9 cellular contexts compared by ENCODE assay signal in the genomic region with DNA sequence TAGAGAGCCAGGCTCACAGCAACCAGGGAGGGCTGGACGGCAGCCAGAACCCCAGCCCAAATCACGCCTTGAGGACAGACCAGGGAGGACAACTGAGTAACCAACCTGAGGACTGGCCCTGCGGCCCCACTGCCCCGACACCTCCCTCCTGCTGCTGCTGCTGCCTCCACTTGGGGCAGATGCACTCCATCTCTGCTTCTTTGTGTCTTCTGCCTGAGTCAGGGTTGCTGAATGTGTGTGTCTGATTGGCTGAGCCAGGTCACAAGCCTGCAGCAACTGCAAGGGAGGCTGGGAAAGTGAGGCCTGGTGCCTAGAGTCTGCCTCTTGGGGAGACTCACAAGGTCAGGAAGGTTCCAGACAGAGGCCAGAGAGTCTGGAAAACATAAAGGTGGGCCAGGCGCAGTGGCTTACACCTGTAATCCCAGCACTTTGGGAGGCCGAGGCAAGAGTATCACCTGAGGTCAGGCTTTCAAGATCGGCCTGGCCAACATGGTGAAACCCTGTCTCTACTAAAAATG.
A peak's percentile ranks its signal among the peaks of the same experiment; 100 is the strongest.
DNase-seq lines count a peak whose midpoint lies in the region; ATAC-seq and TF ChIP-seq lines count a peak whose summit lies in the region.
"Had no signal": no experiment of that assay in that cellular context is flagged by ENCODE, and none has a peak within 500 bp of the region (broad histone marks: within the 10 kb centered on the region; RNA-seq: fewer than 3 reads in every experiment).

No MANE protein-coding gene starts in this region.

- TF ChIP-seq CTCF in DND-41 (IDR thresholded peaks at IDR 0.05; ENCODE audit: borderline replicate concordance, extremely low read depth, low read length, poor library complexity, severe bottlenecking) (peak; percentile 57), stomach (IDR thresholded peaks at IDR 0.05) (no peak)

- peak overlapping the region; percentile 40; the same call in 1 of the 2 replicates for H3K4me2 ChIP-seq in DND-41 (ENCODE audit: insufficient read depth, low read length)
- no peak overlapping the region for H3K4me2 ChIP-seq in mesenchymal stem cell (ENCODE audit: low read length, poor library complexity, severe bottlenecking)

- no peak overlapping the region for H4K8ac ChIP-seq in mesenchymal stem cell (ENCODE audit: low read length)

- no peaks in the 10 kb centered on the region for H3K27me3 Mint-ChIP-seq in activated CD4-positive, alpha-beta memory T cell treated with anti-CD3 and anti-CD28 coated beads, Interleukin-2, amount 10 ng/mL, durations not matched to agents 7 days and 5 days

- no peak for TF ChIP-seq POLR2A in stomach (IDR thresholded peaks at IDR 0.05)

- peak; percentile 52 for ATAC-seq in DND-41 (ENCODE audit: insufficient read depth, low read depth)
- ATAC-seq in HG03097 (IDR thresholded peaks at IDR 0.05; ENCODE audit: low FRiP score, unreplicated experiment) = no peak

- H2AFZ ChIP-seq in DND-41 (ENCODE audit: low read depth, low read length) (no peak overlapping the region; the same call in 1 of the 2 replicates), mesenchymal stem cell (ENCODE audit: low read depth, low read length) (no peak overlapping the region)

- H3K14ac ChIP-seq in mesenchymal stem cell (ENCODE audit: low read length in 2 of 2) = no peak overlapping the region

- no peak overlapping the region for H2AK5ac ChIP-seq in mesenchymal stem cell (ENCODE audit: low read length, severe bottlenecking)

- H3K9me3 ChIP-seq in DND-41 (ENCODE audit: insufficient read depth, low read length, severe bottlenecking) (no peaks in the 10 kb centered on the region), mesenchymal stem cell (ENCODE audit: control insufficient read depth, low read length) (no peaks in the 10 kb centered on the region), stomach (no peaks in the 10 kb centered on the region)

- H3K4me1 ChIP-seq in DND-41 (ENCODE audit: insufficient read depth, low read length) = peaks cover 48% of the 10 kb centered on the region
- peaks cover 4% of the 10 kb centered on the region for H3K4me1 ChIP-seq in mesenchymal stem cell (ENCODE audit: control insufficient read depth, insufficient read depth, low read depth, low read length)
- peaks cover 0 to 16% (median 5%) of the 10 kb centered on the region in 4 donors for H3K4me1 ChIP-seq in stomach

- peak; percentile 16; the same call in 1 of the 2 replicates for TF ChIP-seq RAD21 in Ishikawa (IDR thresholded peaks at IDR 0.05; ENCODE audit: low read depth)

- H3K79me1 ChIP-seq in mesenchymal stem cell (replicated peaks; ENCODE audit: low read length, poor library complexity, severe bottlenecking) = no peaks in the 10 kb centered on the region

- H3K36me3 ChIP-seq in DND-41 (ENCODE audit: insufficient read depth, low read length) = no peaks in the 10 kb centered on the region
- H3K36me3 ChIP-seq in mesenchymal stem cell (ENCODE audit: control insufficient read depth in 1 of 2, insufficient read depth in 2 of 2, low read depth in 1 of 2, low read length in 2 of 2) = no peaks in the 10 kb centered on the region
- no peaks in the 10 kb centered on the region for H3K36me3 ChIP-seq in stomach

- CTCF ChIA-PET in activated CD4-positive, alpha-beta memory T cell treated with anti-CD3 and anti-CD28 coated beads, Interleukin-2, amount 10 ng/mL, durations not matched to agents 7 days and 5 days (lab: Charles Lee) = no interaction called here

- H2BK12ac ChIP-seq in mesenchymal stem cell (ENCODE audit: low read length in 2 of 2) = peak overlapping the region in 1 of 2 experiments; percentile 40

- H3K4me3 Mint-ChIP-seq in activated CD4-positive, alpha-beta memory T cell treated with anti-CD3 and anti-CD28 coated beads, Interleukin-2, amount 10 ng/mL, durations not matched to agents 7 days and 5 days = peak overlapping the region; percentile 59

- H3K18ac ChIP-seq in mesenchymal stem cell (ENCODE audit: low read depth in 1 of 2, low read length in 2 of 2) = peak overlapping the region in 1 of 2 experiments; percentile 26

- H3K27ac ChIP-seq in DND-41 (ENCODE audit: low read length) (peak overlapping the region; percentile 39), mesenchymal stem cell (ENCODE audit: low read length, poor library complexity, severe bottlenecking) (no peak overlapping the region), stomach (no peak overlapping the region)

- intact Hi-C loops in stomach (cut with DNase I; ENCODE audit: low total_unique reads) = no loop called here

- POLR2A ChIA-PET in activated CD4-positive, alpha-beta memory T cell treated with anti-CD3 and anti-CD28 coated beads, Interleukin-2, amount 10 ng/mL, durations not matched to agents 7 days and 5 days (lab: Charles Lee) = interaction anchor here (1.3 to 1.9 kb wide), 2 partner anchors 75 to 78 kb away, joined by 4 to 5 read pairs; no protein-coding TSS in a partner anchor

- no peaks in the 10 kb centered on the region for H3K27me3 ChIP-seq in DND-41 (ENCODE audit: insufficient read depth, low read length, poor library complexity)
- H3K27me3 ChIP-seq in mesenchymal stem cell (ENCODE audit: control insufficient read depth in 1 of 2, insufficient read depth in 1 of 2, low read length in 2 of 2) = no peaks in the 10 kb centered on the region
- H3K27me3 ChIP-seq in stomach = no peaks in the 10 kb centered on the region

- DNase-seq in DND-41 (peak; percentile 47), mesenchymal stem cell (peak; percentile 12), stomach (no peak), NCI-H2081 (lab: John Stamatoyannopoulos, UW) (no peak), NCI-H524 treated with DMSO at 0.1 percent for 48 hours (lab: John Stamatoyannopoulos, UW) (no peak)
- peak; percentile 50 for DNase-seq in activated CD4-positive, alpha-beta memory T cell treated with anti-CD3 and anti-CD28 coated beads, Interleukin-2, amount 10 ng/mL, durations not matched to agents 7 days and 5 days
- DNase-seq: NCI-H345 had no signal

- H2BK15ac ChIP-seq in mesenchymal stem cell (ENCODE audit: low read depth, poor library complexity, severe bottlenecking) = peak overlapping the region; percentile 6

- H3K9me3 Mint-ChIP-seq in activated CD4-positive, alpha-beta memory T cell treated with anti-CD3 and anti-CD28 coated beads, Interleukin-2, amount 10 ng/mL, durations not matched to agents 7 days and 5 days = no peaks in the 10 kb centered on the region

- peak overlapping the region in 1 of 2 experiments; percentile 42; a peak in 2 of 4 replicates for H3K4me3 ChIP-seq in DND-41 (ENCODE audit: low read depth in 1 of 2, low read length in 2 of 2)
- H3K4me3 ChIP-seq in mesenchymal stem cell (ENCODE audit: insufficient read depth in 1 of 2, low read depth in 1 of 2, low read length in 2 of 2) = no peak overlapping the region
- no peak overlapping the region for H3K4me3 ChIP-seq in stomach

- peak overlapping the region; percentile 74 for H4K91ac ChIP-seq in mesenchymal stem cell (ENCODE audit: low read length)

- peaks cover 10% of the 10 kb centered on the region for H3K79me2 ChIP-seq in DND-41 (ENCODE audit: insufficient read depth, low read length)

- peak overlapping the region; percentile 4 for H3K27ac Mint-ChIP-seq in activated CD4-positive, alpha-beta memory T cell treated with anti-CD3 and anti-CD28 coated beads, Interleukin-2, amount 10 ng/mL, durations not matched to agents 7 days and 5 days

- H3K36me3 Mint-ChIP-seq in activated CD4-positive, alpha-beta memory T cell treated with anti-CD3 and anti-CD28 coated beads, Interleukin-2, amount 10 ng/mL, durations not matched to agents 7 days and 5 days (ENCODE audit: low read depth) = peaks cover 10% of the 10 kb centered on the region

- TF ChIP-seq EP300 in Ishikawa (IDR thresholded peaks at IDR 0.05; ENCODE audit: borderline replicate concordance) (no peak), stomach (IDR thresholded peaks at IDR 0.05) (no peak)

- H3K23ac ChIP-seq in mesenchymal stem cell (ENCODE audit: low read length in 2 of 2) = no peak overlapping the region

- H3K4ac ChIP-seq in mesenchymal stem cell (ENCODE audit: low read depth in 1 of 2, low read length in 2 of 2) = peak overlapping the region in 1 of 2 experiments; percentile 2

- WGBS in mesenchymal stem cell = 96% methylated on average over 7 of the region's 7 CpGs
- WGBS in stomach, 5 donors = 88 to 97% (median 96%) methylated on average over 7 of the region's 7 CpGs

- peaks cover 56% of the 10 kb centered on the region for H3K4me1 Mint-ChIP-seq in activated CD4-positive, alpha-beta memory T cell treated with anti-CD3 and anti-CD28 coated beads, Interleukin-2, amount 10 ng/mL, durations not matched to agents 7 days and 5 days

- H2BK5ac ChIP-seq in mesenchymal stem cell (ENCODE audit: low read depth, low read length, poor library complexity, severe bottlenecking) = no peak overlapping the region

- H4K20me1 ChIP-seq in DND-41 (ENCODE audit: insufficient read depth, low read length) = no peaks in the 10 kb centered on the region

- H3K9ac ChIP-seq in DND-41 (ENCODE audit: low read depth, low read length) = peak overlapping the region; percentile 42
- H3K9ac ChIP-seq in mesenchymal stem cell (ENCODE audit: low read length) = no peak overlapping the region

- no peak overlapping the region for H2BK120ac ChIP-seq in mesenchymal stem cell (ENCODE audit: low read depth, low read length)

TF ChIP-seq in Ishikawa, 13 proteins besides CTCF, POLR2A, EP300 and RAD21 (continues in another document):
- TF ChIP-seq, protein P1, sequence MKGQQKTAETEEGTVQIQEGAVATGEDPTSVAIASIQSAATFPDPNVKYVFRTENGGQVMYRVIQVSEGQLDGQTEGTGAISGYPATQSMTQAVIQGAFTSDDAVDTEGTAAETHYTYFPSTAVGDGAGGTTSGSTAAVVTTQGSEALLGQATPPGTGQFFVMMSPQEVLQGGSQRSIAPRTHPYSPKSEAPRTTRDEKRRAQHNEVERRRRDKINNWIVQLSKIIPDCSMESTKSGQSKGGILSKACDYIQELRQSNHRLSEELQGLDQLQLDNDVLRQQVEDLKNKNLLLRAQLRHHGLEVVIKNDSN (IDR thresholded peaks at IDR 0.05) = peak; percentile 83
- TF ChIP-seq CREB1 (IDR thresholded peaks at IDR 0.05; ENCODE audit: low read depth) = no peak

Comparison
In these comparisons a context has a peak if more than half of its experiments do, and no peak if none do; other contexts are left out.
1. DNase-seq: peak in DND-41 (single experiment), activated CD4-positive, alpha-beta memory T cell treated with anti-CD3 and anti-CD28 coated beads, Interleukin-2, amount 10 ng/mL, durations not matched to agents 7 days and 5 days (single experiment) and mesenchymal stem cell (single experiment); none in stomach (single experiment), NCI-H2081 (0 of 2) and NCI-H524 treated with DMSO at 0.1 percent for 48 hours (single experiment).